In the genomic region with DNA sequence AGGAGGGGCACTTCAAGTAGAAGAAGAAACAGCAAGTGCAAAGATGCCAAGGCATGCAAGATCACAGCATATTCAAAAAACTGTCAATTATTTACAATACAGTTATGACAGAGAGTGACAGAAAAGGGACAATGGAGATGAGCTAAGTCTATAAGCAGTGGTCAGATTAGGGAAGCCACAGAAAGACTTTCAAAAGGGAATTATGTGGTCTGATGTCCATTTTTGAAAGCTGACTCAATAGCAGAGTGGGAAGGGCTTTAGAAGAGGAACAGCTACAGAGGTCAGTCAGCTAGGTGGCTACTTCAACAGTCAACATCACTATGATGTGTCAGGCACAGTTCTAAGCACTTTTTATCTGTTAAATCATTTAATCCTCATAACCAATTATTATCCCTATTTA, we compare ENCODE assay signal across 8 cellular contexts. TPM values are rescaled to one million over a fixed set of nuclear protein-coding genes. Genes with fewer than 3 reads are reported as not detected.
A peak's percentile ranks its signal among the peaks of the same experiment; 100 is the strongest.
DNase-seq lines count a peak whose midpoint lies in the region; ATAC-seq, FAIRE-seq and TF ChIP-seq lines count a peak whose summit lies in the region.

No MANE protein-coding gene starts in this region.

- no peak for FAIRE-seq in urothelium cell line (lab: Jason Lieb, UNC)

- H3K4me2 ChIP-seq in OCI-LY3 (ENCODE audit: low read length) = 0 out of 2 replicates have a peak overlapping the region, but pooled peaks have one; percentile 9

- no peaks in the 10 kb centered on the region for H3K9me3 ChIP-seq in OCI-LY3 (ENCODE audit: insufficient read depth, low read length)
- no peaks in the 10 kb centered on the region for H3K9me3 ChIP-seq in lung (ENCODE audit: control insufficient read depth in 2 of 2, insufficient read depth in 1 of 2, low read length in 1 of 2)
- no peaks in the 10 kb centered on the region for H3K9me3 ChIP-seq in uterus

- no peaks in the 10 kb centered on the region for H3K79me2 ChIP-seq in OCI-LY3 (ENCODE audit: low read length)

- peak; percentile 89 for ATAC-seq in GM18520 (IDR thresholded peaks at IDR 0.05; ENCODE audit: unreplicated experiment)
- ATAC-seq in HG02588 (IDR thresholded peaks at IDR 0.05; ENCODE audit: unreplicated experiment) = peak; percentile 86
- peak; percentile 72 for ATAC-seq in lung (ENCODE audit: insufficient read depth, low FRiP score)

- H3K27me3 ChIP-seq in OCI-LY3 (ENCODE audit: low read depth, low read length) (no peaks in the 10 kb centered on the region), lung (ENCODE audit: control insufficient read depth, insufficient read depth) (no peaks in the 10 kb centered on the region), uterus (no peaks in the 10 kb centered on the region)

- H3K36me3 ChIP-seq in OCI-LY3 (replicated peaks; ENCODE audit: low read depth, low read length) (no peaks in the 10 kb centered on the region), lung (ENCODE audit: control insufficient read depth in 2 of 2, insufficient read depth in 2 of 2, low read length in 2 of 2) (peaks cover 3 to 5% of the 10 kb centered on the region in 2 donors), uterus (no peaks in the 10 kb centered on the region)

- H4K20me1 ChIP-seq in OCI-LY3 (ENCODE audit: insufficient read depth, low read length) = no peaks in the 10 kb centered on the region

- intact Hi-C loops in uterus (cut with DNase I; ENCODE audit: low total_unique reads) = no loop called here

- no peak overlapping the region for H3K9ac ChIP-seq in OCI-LY3 (ENCODE audit: low read length)

- H3K4me3 ChIP-seq in OCI-LY3 (ENCODE audit: low read length) (no peak overlapping the region), lung (no peak overlapping the region), uterus (no peak overlapping the region)

- no peak for DNase-seq in lung (ENCODE audit: low spot score)
- DNase-seq in uterus = no peak
- DNase-seq in NCI-H2029 (lab: John Stamatoyannopoulos, UW) = no peak
- DNase-seq in KG1 (lab: John Stamatoyannopoulos, UW) = no peak
- no peak for DNase-seq in urothelium cell line (ENCODE audit: low spot score)

- TF ChIP-seq CTCF in OCI-LY3 (IDR thresholded peaks at IDR 0.05; ENCODE audit: low read depth, low read length) (no peak), lung (IDR thresholded peaks at IDR 0.05; ENCODE audit: control extremely low read depth, extremely low read depth) (no peak), uterus (IDR thresholded peaks at IDR 0.05) (no peak)

- no peak for TF ChIP-seq POLR2A in uterus (IDR thresholded peaks at IDR 0.05)

- H3K4me1 ChIP-seq in OCI-LY3 (ENCODE audit: low read length) (peaks cover 43% of the 10 kb centered on the region), lung (ENCODE audit: control insufficient read depth in 2 of 2, insufficient read depth in 2 of 2, low read length in 2 of 2) (peaks cover 0 to 2% of the 10 kb centered on the region in 2 donors), uterus (no peaks in the 10 kb centered on the region)

- H2AFZ ChIP-seq in OCI-LY3 (ENCODE audit: low read depth, low read length) = no peak overlapping the region

- no peak overlapping the region for H3K27ac ChIP-seq in OCI-LY3 (ENCODE audit: low read length)
- H3K27ac ChIP-seq in lung (ENCODE audit: low read depth in 1 of 2, low read length in 1 of 2) = no peak overlapping the region
- H3K27ac ChIP-seq in uterus = no peak overlapping the region

RNA-seq across cellular contexts. Expression of a gene that starts 45.2 kb away (rescaled TPM):
- total RNA-seq in lung (100 to 1,000 TPM in 1 of 2 donors, 10 to 100 TPM in 1; 24.1 to 103 TPM), uterus (10 to 100 TPM in 1 of 4 donors, 1 to 10 TPM in 3; 1.8 to 18.7 (median 4.5) TPM)
- 10 to 100 TPM; 34.1 to 86.0 TPM for polyA plus RNA-seq in lung
